Comparison of ENCODE assay signal across 1 cellular context in the genomic region with DNA sequence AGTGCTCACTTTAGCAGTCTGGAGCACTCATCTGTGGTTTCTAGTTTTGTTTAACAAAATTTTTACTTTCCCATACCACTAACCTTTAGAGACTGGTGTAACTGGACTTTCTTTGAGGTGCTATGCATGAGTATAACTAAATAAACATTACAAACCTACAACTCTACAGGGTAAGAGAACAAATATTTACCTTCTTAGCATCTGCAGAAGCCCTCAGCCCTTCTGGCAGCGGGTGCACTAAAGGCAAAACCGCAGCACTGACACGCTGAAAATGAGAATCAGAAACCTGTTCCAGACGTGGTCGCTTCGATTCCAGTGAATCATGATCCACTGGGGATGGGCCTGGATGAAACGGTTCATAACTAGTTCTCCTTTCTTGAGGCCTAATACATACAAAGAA.
A peak's percentile ranks its signal among the peaks of the same experiment; 100 is the strongest.
TF ChIP-seq lines count a peak whose summit lies in the region.

No MANE protein-coding gene starts in this region.

TF ChIP-seq in HepG2, 621 proteins besides CTCF, POLR2A, EP300 and RAD21 (continues in another document):
- TF ChIP-seq ARID5B (CRISPR knock-in tag; IDR thresholded peaks at IDR 0.05) (peak; percentile 82), FOXA1 (IDR thresholded peaks at IDR 0.05) (no peak), FOXA1 (CRISPR knock-in tag; IDR thresholded peaks at IDR 0.05) (0 out of 2 replicates have a peak, but pooled peaks have one; percentile 27), XRCC5 (optimal IDR thresholded peaks at IDR 0.05; ENCODE audit: low read length) (peak; percentile 34), RXRA (CRISPR knock-in tag; IDR thresholded peaks at IDR 0.05) (no peak), HNRNPH1 (optimal IDR thresholded peaks at IDR 0.05; ENCODE audit: low read depth, low read length) (no peak), MED1 (CRISPR knock-in tag; IDR thresholded peaks at IDR 0.05) (0 out of 2 replicates have a peak, but pooled peaks have one; percentile 14), RCOR2 (CRISPR knock-in tag; IDR thresholded peaks at IDR 0.05) (peak; percentile 30; the same call in 1 of the 2 replicates), GATAD2A (CRISPR knock-in tag; IDR thresholded peaks at IDR 0.05) (peak; percentile 69), FOSL2 (CRISPR knock-in tag; IDR thresholded peaks at IDR 0.05) (peak; percentile 41; the same call in 1 of the 2 replicates), ZNF703 (CRISPR knock-in tag; IDR thresholded peaks at IDR 0.05; ENCODE audit: borderline replicate concordance) (no peak), ZNF644 (CRISPR knock-in tag; IDR thresholded peaks at IDR 0.05; ENCODE audit: low read depth) (no peak), HDAC2 (CRISPR knock-in tag; IDR thresholded peaks at IDR 0.05) (peak; percentile 30; the same call in 1 of the 2 replicates), ZNF652 (CRISPR knock-in tag; IDR thresholded peaks at IDR 0.05; ENCODE audit: borderline replicate concordance, low read depth) (no peak), HNRNPL (IDR thresholded peaks at IDR 0.05; ENCODE audit: low read depth, low read length) (no peak), ZNF446 (CRISPR knock-in tag; IDR thresholded peaks at IDR 0.05) (no peak), SOX13 (IDR thresholded peaks at IDR 0.05) (no peak), SOX13 (CRISPR knock-in tag; conservative IDR thresholded peaks at IDR 0.05 in 1 of 2, IDR thresholded peaks at IDR 0.05 in 1 of 2) (peak in 1 of 2 experiments; percentile 19; a peak in 1 of 4 replicates), ZNF674 (CRISPR knock-in tag; IDR thresholded peaks at IDR 0.05; ENCODE audit: low read depth) (no peak), ZNF331 (CRISPR knock-in tag; IDR thresholded peaks at IDR 0.05) (0 out of 2 replicates have a peak, but pooled peaks have one; percentile 14), SMAD3 (CRISPR knock-in tag; IDR thresholded peaks at IDR 0.05) (0 out of 2 replicates have a peak, but pooled peaks have one; percentile 44), AHDC1 (CRISPR knock-in tag; IDR thresholded peaks at IDR 0.05; ENCODE audit: borderline replicate concordance) (peak; percentile 38; the same call in 1 of the 2 replicates), ZSCAN20 (CRISPR knock-in tag; IDR thresholded peaks at IDR 0.05; ENCODE audit: borderline replicate concordance) (no peak), KAT8 (CRISPR knock-in tag; IDR thresholded peaks at IDR 0.05) (0 out of 2 replicates have a peak, but pooled peaks have one; percentile 24), PAXIP1 (CRISPR knock-in tag; conservative IDR thresholded peaks at IDR 0.05) (peak; percentile 46), RARA (CRISPR knock-in tag; IDR thresholded peaks at IDR 0.05) (peak; percentile 26; the same call in 1 of the 2 replicates), SAP130 (CRISPR knock-in tag; IDR thresholded peaks at IDR 0.05; ENCODE audit: low read depth) (peak; percentile 58), SPEN (CRISPR knock-in tag; IDR thresholded peaks at IDR 0.05; ENCODE audit: low read depth) (no peak), TEAD3 (CRISPR knock-in tag; optimal IDR thresholded peaks at IDR 0.05; ENCODE audit: borderline replicate concordance) (peak; percentile 12), FOXC1 (CRISPR knock-in tag; IDR thresholded peaks at IDR 0.05; ENCODE audit: borderline replicate concordance) (no peak), ZBTB39 (CRISPR knock-in tag; IDR thresholded peaks at IDR 0.05) (no peak), ELF3 (CRISPR knock-in tag; IDR thresholded peaks at IDR 0.05) (0 out of 2 replicates have a peak, but pooled peaks have one; percentile 25), ETV6 (CRISPR knock-in tag; conservative IDR thresholded peaks at IDR 0.05) (no peak), SMC3 (IDR thresholded peaks at IDR 0.05; ENCODE audit: low read length) (0 out of 2 replicates have a peak, but pooled peaks have one; percentile 5), HMG20A (CRISPR knock-in tag; IDR thresholded peaks at IDR 0.05; ENCODE audit: borderline replicate concordance) (0 out of 2 replicates have a peak, but pooled peaks have one; percentile 38), TMF1 (CRISPR knock-in tag; IDR thresholded peaks at IDR 0.05; ENCODE audit: low read depth) (no peak), ZNF614 (CRISPR knock-in tag; IDR thresholded peaks at IDR 0.05; ENCODE audit: borderline replicate concordance) (0 out of 2 replicates have a peak, but pooled peaks have one; percentile 31), ISL2 (CRISPR knock-in tag; IDR thresholded peaks at IDR 0.05) (0 out of 2 replicates have a peak, but pooled peaks have one; percentile 18), KLF16 (CRISPR knock-in tag; IDR thresholded peaks at IDR 0.05) (peak in 1 of 2 experiments; percentile 46; a peak in 1 of 4 replicates), EEA1 (CRISPR knock-in tag; IDR thresholded peaks at IDR 0.05; ENCODE audit: borderline replicate concordance) (no peak), ZNF737 (CRISPR knock-in tag; IDR thresholded peaks at IDR 0.05; ENCODE audit: borderline replicate concordance) (no peak), FOXK1 (CRISPR knock-in tag; IDR thresholded peaks at IDR 0.05; ENCODE audit: borderline replicate concordance, low read depth) (0 out of 2 replicates have a peak, but pooled peaks have one; percentile 17), SALL1 (CRISPR knock-in tag; IDR thresholded peaks at IDR 0.05) (0 out of 2 replicates have a peak, but pooled peaks have one; percentile 18), ZNF251 (CRISPR knock-in tag; IDR thresholded peaks at IDR 0.05) (no peak), FOXA3 (CRISPR knock-in tag; IDR thresholded peaks at IDR 0.05) (peak; percentile 79)
- TF ChIP-seq, protein P1, sequence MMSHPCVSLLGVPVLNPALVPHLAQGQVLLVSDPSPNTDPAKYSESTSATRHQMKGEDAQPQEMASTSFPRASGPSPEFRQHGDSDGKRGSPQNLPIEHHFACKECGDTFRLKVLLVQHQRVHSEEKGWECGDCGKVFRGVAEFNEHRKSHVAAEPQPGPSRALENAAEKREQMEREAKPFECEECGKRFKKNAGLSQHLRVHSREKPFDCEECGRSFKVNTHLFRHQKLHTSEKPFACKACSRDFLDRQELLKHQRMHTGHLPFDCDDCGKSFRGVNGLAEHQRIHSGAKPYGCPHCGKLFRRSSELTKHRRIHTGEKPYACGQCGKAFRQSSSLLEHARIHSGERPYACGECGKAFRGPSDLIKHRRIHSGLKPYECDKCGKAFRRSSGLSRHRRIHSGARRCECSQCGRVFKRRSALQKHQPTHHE (CRISPR knock-in tag; IDR thresholded peaks at IDR 0.05; ENCODE audit: borderline replicate concordance): no peak
- TF ChIP-seq, protein P2, sequence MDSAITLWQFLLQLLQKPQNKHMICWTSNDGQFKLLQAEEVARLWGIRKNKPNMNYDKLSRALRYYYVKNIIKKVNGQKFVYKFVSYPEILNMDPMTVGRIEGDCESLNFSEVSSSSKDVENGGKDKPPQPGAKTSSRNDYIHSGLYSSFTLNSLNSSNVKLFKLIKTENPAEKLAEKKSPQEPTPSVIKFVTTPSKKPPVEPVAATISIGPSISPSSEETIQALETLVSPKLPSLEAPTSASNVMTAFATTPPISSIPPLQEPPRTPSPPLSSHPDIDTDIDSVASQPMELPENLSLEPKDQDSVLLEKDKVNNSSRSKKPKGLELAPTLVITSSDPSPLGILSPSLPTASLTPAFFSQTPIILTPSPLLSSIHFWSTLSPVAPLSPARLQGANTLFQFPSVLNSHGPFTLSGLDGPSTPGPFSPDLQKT (CRISPR knock-in tag; IDR thresholded peaks at IDR 0.05; ENCODE audit: borderline replicate concordance): no peak
- TF ChIP-seq, protein P3, sequence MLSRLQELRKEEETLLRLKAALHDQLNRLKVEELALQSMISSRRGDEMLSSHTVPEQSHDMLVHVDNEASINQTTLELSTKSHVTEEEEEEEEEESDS (CRISPR knock-in tag; IDR thresholded peaks at IDR 0.05; ENCODE audit: borderline replicate concordance): no peak
